1 cellular context compared by ENCODE assay signal in the genomic region with DNA sequence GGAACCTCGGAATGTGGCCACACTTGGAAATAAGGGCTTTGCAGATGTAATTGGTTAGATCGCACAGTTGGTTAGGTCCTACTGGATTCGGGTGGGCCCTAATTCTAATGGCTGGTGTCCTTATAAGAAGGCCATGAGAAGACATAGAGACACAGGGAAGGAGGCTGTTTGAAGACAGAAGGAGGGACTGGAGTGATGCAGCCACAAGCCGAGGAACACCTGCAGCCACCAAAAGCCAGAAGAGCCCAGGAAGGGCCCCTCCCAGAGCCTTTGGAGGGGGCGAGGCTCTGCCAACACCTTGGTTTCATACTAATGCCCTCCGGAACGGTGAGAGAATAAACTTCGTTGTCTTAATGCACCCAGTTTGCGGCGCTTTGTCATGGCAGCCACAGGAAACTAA.
TF ChIP-seq lines count a peak whose summit lies in the region.

No MANE protein-coding gene starts in this region.

TF ChIP-seq in SK-N-SH, 30 proteins besides CTCF, POLR2A, EP300 and RAD21 (continued from another document):
- TF ChIP-seq, protein P1, sequence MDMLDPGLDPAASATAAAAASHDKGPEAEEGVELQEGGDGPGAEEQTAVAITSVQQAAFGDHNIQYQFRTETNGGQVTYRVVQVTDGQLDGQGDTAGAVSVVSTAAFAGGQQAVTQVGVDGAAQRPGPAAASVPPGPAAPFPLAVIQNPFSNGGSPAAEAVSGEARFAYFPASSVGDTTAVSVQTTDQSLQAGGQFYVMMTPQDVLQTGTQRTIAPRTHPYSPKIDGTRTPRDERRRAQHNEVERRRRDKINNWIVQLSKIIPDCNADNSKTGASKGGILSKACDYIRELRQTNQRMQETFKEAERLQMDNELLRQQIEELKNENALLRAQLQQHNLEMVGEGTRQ (IDR thresholded peaks at IDR 0.05; ENCODE audit: borderline replicate concordance, low read depth, low read length) = no peak
- TF ChIP-seq GABPA (IDR thresholded peaks at IDR 0.05; ENCODE audit: low read depth) (no peak), GATA2 (CRISPR knock-in tag; IDR thresholded peaks at IDR 0.05) (no peak), NRF1 (IDR thresholded peaks at IDR 0.05; ENCODE audit: low read depth, low read length) (no peak)
- TF ChIP-seq, protein P2, sequence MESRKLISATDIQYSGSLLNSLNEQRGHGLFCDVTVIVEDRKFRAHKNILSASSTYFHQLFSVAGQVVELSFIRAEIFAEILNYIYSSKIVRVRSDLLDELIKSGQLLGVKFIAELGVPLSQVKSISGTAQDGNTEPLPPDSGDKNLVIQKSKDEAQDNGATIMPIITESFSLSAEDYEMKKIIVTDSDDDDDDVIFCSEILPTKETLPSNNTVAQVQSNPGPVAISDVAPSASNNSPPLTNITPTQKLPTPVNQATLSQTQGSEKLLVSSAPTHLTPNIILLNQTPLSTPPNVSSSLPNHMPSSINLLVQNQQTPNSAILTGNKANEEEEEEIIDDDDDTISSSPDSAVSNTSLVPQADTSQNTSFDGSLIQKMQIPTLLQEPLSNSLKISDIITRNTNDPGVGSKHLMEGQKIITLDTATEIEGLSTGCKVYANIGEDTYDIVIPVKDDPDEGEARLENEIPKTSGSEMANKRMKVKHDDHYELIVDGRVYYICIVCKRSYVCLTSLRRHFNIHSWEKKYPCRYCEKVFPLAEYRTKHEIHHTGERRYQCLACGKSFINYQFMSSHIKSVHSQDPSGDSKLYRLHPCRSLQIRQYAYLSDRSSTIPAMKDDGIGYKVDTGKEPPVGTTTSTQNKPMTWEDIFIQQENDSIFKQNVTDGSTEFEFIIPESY (IDR thresholded peaks at IDR 0.05; ENCODE audit: borderline replicate concordance, low read depth) = no peak
